Comparison of ENCODE assay signal across 1 cellular context in the genomic region with DNA sequence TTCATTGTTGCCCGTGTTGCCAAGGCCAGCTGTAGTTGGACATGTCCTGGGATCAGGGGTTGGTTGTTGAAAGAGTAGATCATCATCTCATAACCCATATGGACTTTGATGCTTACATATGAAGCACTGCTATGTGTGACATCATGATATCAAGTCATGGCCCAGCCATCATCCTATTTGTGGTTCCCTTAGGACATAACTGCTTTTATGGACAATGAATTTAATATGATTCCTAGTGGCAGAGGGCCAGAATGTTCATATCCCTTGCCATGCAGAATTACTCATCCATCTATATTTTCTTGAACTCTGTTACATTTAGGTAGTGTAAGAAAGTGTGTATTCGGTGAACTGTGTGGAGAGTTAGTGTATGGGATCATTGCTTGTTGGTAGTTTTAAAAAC.
TF ChIP-seq lines count a peak whose summit lies in the region.

No MANE protein-coding gene starts in this region.

TF ChIP-seq in HEK293, 187 proteins besides CTCF, POLR2A, EP300 and RAD21 (continued from another document):
- TF ChIP-seq, protein P1, sequence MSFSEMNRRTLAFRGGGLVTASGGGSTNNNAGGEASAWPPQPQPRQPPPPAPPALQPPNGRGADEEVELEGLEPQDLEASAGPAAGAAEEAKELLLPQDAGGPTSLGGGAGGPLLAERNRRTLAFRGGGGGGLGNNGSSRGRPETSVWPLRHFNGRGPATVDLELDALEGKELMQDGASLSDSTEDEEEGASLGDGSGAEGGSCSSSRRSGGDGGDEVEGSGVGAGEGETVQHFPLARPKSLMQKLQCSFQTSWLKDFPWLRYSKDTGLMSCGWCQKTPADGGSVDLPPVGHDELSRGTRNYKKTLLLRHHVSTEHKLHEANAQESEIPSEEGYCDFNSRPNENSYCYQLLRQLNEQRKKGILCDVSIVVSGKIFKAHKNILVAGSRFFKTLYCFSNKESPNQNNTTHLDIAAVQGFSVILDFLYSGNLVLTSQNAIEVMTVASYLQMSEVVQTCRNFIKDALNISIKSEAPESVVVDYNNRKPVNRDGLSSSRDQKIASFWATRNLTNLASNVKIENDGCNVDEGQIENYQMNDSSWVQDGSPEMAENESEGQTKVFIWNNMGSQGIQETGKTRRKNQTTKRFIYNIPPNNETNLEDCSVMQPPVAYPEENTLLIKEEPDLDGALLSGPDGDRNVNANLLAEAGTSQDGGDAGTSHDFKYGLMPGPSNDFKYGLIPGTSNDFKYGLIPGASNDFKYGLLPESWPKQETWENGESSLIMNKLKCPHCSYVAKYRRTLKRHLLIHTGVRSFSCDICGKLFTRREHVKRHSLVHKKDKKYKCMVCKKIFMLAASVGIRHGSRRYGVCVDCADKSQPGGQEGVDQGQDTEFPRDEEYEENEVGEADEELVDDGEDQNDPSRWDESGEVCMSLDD (tag by site-specific recombination; IDR thresholded peaks at IDR 0.05): no peak
- 0 out of 2 replicates have a peak, but pooled peaks have one; percentile 5 for TF ChIP-seq ZNF654 (tag by site-specific recombination; IDR thresholded peaks at IDR 0.05; ENCODE audit: low read depth)
- TF ChIP-seq, protein P2, sequence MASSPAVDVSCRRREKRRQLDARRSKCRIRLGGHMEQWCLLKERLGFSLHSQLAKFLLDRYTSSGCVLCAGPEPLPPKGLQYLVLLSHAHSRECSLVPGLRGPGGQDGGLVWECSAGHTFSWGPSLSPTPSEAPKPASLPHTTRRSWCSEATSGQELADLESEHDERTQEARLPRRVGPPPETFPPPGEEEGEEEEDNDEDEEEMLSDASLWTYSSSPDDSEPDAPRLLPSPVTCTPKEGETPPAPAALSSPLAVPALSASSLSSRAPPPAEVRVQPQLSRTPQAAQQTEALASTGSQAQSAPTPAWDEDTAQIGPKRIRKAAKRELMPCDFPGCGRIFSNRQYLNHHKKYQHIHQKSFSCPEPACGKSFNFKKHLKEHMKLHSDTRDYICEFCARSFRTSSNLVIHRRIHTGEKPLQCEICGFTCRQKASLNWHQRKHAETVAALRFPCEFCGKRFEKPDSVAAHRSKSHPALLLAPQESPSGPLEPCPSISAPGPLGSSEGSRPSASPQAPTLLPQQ (tag by site-specific recombination; IDR thresholded peaks at IDR 0.05): 0 out of 2 replicates have a peak, but pooled peaks have one; percentile 21
- peak; percentile 55 for TF ChIP-seq ZNF629 (tag by site-specific recombination; IDR thresholded peaks at IDR 0.05)
- TF ChIP-seq ZNF776 (tag by site-specific recombination; IDR thresholded peaks at IDR 0.05; ENCODE audit: borderline replicate concordance): no peak
- TF ChIP-seq ZNF24 (tag by site-specific recombination; IDR thresholded peaks at IDR 0.05): no peak
- TF ChIP-seq OVOL3 (tag by site-specific recombination; IDR thresholded peaks at IDR 0.05): no peak
- peak; percentile 52; the same call in 1 of the 2 replicates for TF ChIP-seq ZEB2 (tag by site-specific recombination; IDR thresholded peaks at IDR 0.05)
- TF ChIP-seq ZFHX2 (tag by site-specific recombination; conservative IDR thresholded peaks at IDR 0.05): no peak
- TF ChIP-seq ZBTB21 (tag by site-specific recombination; IDR thresholded peaks at IDR 0.05): peak; percentile 35; the same call in 1 of the 2 replicates
- TF ChIP-seq ZNF354C (tag by site-specific recombination; IDR thresholded peaks at IDR 0.05; ENCODE audit: borderline replicate concordance, low read depth): no peak
- TF ChIP-seq HOXC10 (CRISPR knock-in tag; IDR thresholded peaks at IDR 0.05): no peak
TF ChIP-seq in HEK293: peak in this region for 6.
